28 cellular contexts compared by ENCODE assay signal in the genomic region with DNA sequence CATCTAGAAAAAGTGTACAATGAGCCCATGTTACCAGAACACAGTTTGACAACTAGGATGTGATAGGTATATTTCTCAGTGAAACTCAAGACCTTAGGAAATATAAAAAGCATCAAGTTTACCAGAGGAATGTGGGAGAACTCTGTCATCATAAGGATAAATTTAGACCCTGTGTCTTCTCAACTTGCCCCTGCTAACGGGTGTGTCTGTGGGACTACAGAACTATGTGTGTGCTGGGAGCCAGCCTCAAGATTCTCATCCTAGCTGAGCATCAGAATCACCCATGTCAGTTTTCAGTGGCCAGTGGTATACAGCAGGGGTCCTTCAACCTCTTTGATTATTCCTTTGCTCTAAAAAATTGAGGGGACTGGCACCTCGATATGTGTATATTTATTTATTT.
"Had no signal": no experiment of that assay in that cellular context is flagged by ENCODE, and none has a peak within 500 bp of the region (broad histone marks: within the 10 kb centered on the region; RNA-seq: fewer than 3 reads in every experiment).

No MANE protein-coding gene starts in this region.

- H3K4me2 ChIP-seq: neural progenitor cell, smooth muscle cell had no signal

- H3K79me2 ChIP-seq: parathyroid adenoma had no signal

- H3K4me1 ChIP-seq: parathyroid adenoma, right lobe of liver, sigmoid colon, spleen, suprapubic skin, tibial artery, transverse colon, upper lobe of right lung, uterus had no signal

- H3K4me3 ChIP-seq: neural progenitor cell, ovary, psoas muscle, right lobe of liver, sigmoid colon, skin epidermis, smooth muscle cell, spleen, suprapubic skin, testis, tibial artery, transverse colon, upper lobe of right lung, uterus had no signal

- H3K9me3 ChIP-seq: ovary, psoas muscle, sigmoid colon, spleen, suprapubic skin, testis, tibial artery, transverse colon, upper lobe of right lung, uterus had no signal

- H3K9ac ChIP-seq: neural progenitor cell, parathyroid adenoma had no signal

- H2AFZ ChIP-seq: neural progenitor cell, parathyroid adenoma had no signal

- DNase-seq: naive thymus-derived CD8-positive, alpha-beta T cell; occipital lobe; ovary; posterior cingulate gyrus; psoas muscle; right cardiac atrium; right lobe of liver; sigmoid colon; spleen; stimulated activated CD4-positive, alpha-beta T cell treated with anti-CD3 and anti-CD28 coated beads, Interleukin-12 subunit alpha, Interleukin-12 subunit beta, amount 100 ng/mL, for 4 hours; stimulated activated CD4-positive, alpha-beta T cell treated with anti-CD3 and anti-CD28 coated beads, Interleukin-1b, Interleukin-23, amount 100 ng/mL, for 48 hours; stimulated activated CD4-positive, alpha-beta T cell treated with anti-CD3 and anti-CD28 coated beads, Interleukin-4, amount 100 ng/mL, for 1 hour; stimulated activated CD4-positive, alpha-beta T cell treated with anti-CD3 and anti-CD28 coated beads, Interleukin-4, amount 100 ng/mL, for 4 hours; stimulated activated CD8-positive, alpha-beta memory T cell treated with anti-CD3 and anti-CD28 coated beads, Interleukin-4, amount 100 ng/mL, for 48 hours; stimulated activated naive CD4-positive, alpha-beta T cell; stimulated activated naive CD8-positive, alpha-beta T cell treated with anti-CD3 and anti-CD28 coated beads, Interleukin-15, amount 100 ng/mL, for 72 hours; stimulated activated naive CD8-positive, alpha-beta T cell treated with anti-CD3 and anti-CD28 coated beads, Interleukin-15, Interleukin-2, amounts not matched to agents 100 U/mL and 50 U/mL, for 24 hours; substantia nigra; testis; tibial artery; transverse colon; upper lobe of right lung; uterus had no signal

- H3K27ac ChIP-seq: neural progenitor cell, ovary, parathyroid adenoma, psoas muscle, right lobe of liver, sigmoid colon, skin epidermis, spleen, suprapubic skin, testis, tibial artery, transverse colon, upper lobe of right lung, uterus had no signal

- H3K36me3 ChIP-seq: neural progenitor cell, ovary, right lobe of liver, sigmoid colon, tibial artery, transverse colon, upper lobe of right lung, uterus had no signal

- H3K27me3 ChIP-seq: neural progenitor cell, ovary, right lobe of liver, sigmoid colon, spleen, suprapubic skin, testis, tibial artery, transverse colon, upper lobe of right lung, uterus had no signal
